19 cellular contexts compared by ENCODE assay signal in genomic region chr1:196910208-196910607, GRCh38. TPM values are rescaled to one million over a fixed set of nuclear protein-coding genes. Genes with fewer than 3 reads are reported as not detected.
DNase-seq lines count a peak whose midpoint lies in the region; FAIRE-seq and TF ChIP-seq lines count a peak whose summit lies in the region.
"Had no signal": no experiment of that assay in that cellular context is flagged by ENCODE, and none has a peak within 500 bp of the region (broad histone marks: within the 10 kb centered on the region; RNA-seq: fewer than 3 reads in every experiment).

No MANE protein-coding gene starts in this region.

- H3K9me3 ChIP-seq in A673 (ENCODE audit: low read depth, low read length, poor library complexity, severe bottlenecking), result no peaks in the 10 kb centered on the region
- H3K9me3 ChIP-seq in kidney (ENCODE audit: control insufficient read depth in 1 of 2, low read length in 2 of 2), result no peaks in the 10 kb centered on the region
- H3K9me3 ChIP-seq: BLaER1 treated with 17β-estradiol and CSF1 and Interleukin-3, amounts not matched to agents 10 nM and 100 nM; upper lobe of right lung had no signal

- CTCF ChIA-PET in A673 (lab: Charles Lee), result no interaction called here
- CTCF ChIA-PET in RWPE1 (lab: Yijun Ruan, JAX), result no interaction called here

- POLR2A ChIA-PET in A673 (lab: Charles Lee; ENCODE audit: low non-redundant PET) (no interaction called here), RWPE1 (lab: Yijun Ruan, JAX; ENCODE audit: low non-redundant PET) (no interaction called here)

- BruUV-seq in A673 (replicated peaks; lab: Mats Ljungman, UMichigan), result no TSS peak

- peak; percentile 21 for DNase-seq in A673 (ENCODE audit: low spot score)
- DNase-seq in EL, result peak; percentile 9
- DNase-seq in OCI-M1 (lab: John Stamatoyannopoulos, UW), result peak; percentile 11
- DNase-seq in fibroblast of pulmonary artery (ENCODE audit: low read depth), result peak; percentile 13
- DNase-seq in RWPE1 (ENCODE audit: low spot score), result no peak
- DNase-seq in NCI-H2081 (lab: John Stamatoyannopoulos, UW), result no peak
- DNase-seq in NCI-H2107 (lab: John Stamatoyannopoulos, UW), result no peak
- no peak for DNase-seq in kidney
- DNase-seq: erythroblast; GF-D8; hippocampal formation; NCI-H226; stimulated activated CD4-positive, alpha-beta T cell treated with anti-CD3 and anti-CD28 coated beads, Interleukin-2, amount 100 ng/mL, for 24 hours; upper lobe of right lung had no signal

- TF ChIP-seq CTCF in A673 (conservative IDR thresholded peaks at IDR 0.05; ENCODE audit: low read depth, low read length) (0 out of 2 replicates have a peak, but pooled peaks have one; percentile 16), fibroblast of pulmonary artery (IDR thresholded peaks at IDR 0.05; ENCODE audit: low read length, missing control alignments) (peak; percentile 8), RWPE1 (conservative IDR thresholded peaks at IDR 0.05; ENCODE audit: low read depth) (no peak), kidney (IDR thresholded peaks at IDR 0.05; ENCODE audit: borderline replicate concordance, extremely low read depth, insufficient read depth) (no peak)

- no peak overlapping the region for H3K4me3 ChIP-seq in A673 (ENCODE audit: low read depth, low read length, poor library complexity, severe bottlenecking)
- no peak overlapping the region for H3K4me3 ChIP-seq in fibroblast of pulmonary artery (replicated peaks; ENCODE audit: low read depth, low read length)
- no peak overlapping the region for H3K4me3 ChIP-seq in kidney (ENCODE audit: low read length in 2 of 2)
- H3K4me3 ChIP-seq: BLaER1 treated with 17β-estradiol and CSF1 and Interleukin-3, amounts not matched to agents 10 nM and 100 nM; upper lobe of right lung had no signal

- H3K27me3 ChIP-seq in A673 (replicated peaks; ENCODE audit: insufficient read depth, low read depth, low read length, poor library complexity), result no peaks in the 10 kb centered on the region
- H3K27me3 ChIP-seq: BLaER1 treated with 17β-estradiol and CSF1 and Interleukin-3, amounts not matched to agents 10 nM and 100 nM; upper lobe of right lung had no signal

- intact Hi-C loops in A673 (cut with micrococcal nuclease; ENCODE audit: unreplicated experiment), result no loop called here
- intact Hi-C loops in kidney (cut with DNase I), result no loop called here

- no peaks in the 10 kb centered on the region for H3K36me3 ChIP-seq in A673 (ENCODE audit: insufficient read depth, low read length, poor library complexity, severe bottlenecking)
- no peaks in the 10 kb centered on the region for H3K36me3 ChIP-seq in kidney (ENCODE audit: control insufficient read depth in 1 of 2, insufficient read depth in 2 of 2, low read length in 2 of 2)
- H3K36me3 ChIP-seq: BLaER1 treated with 17β-estradiol and CSF1 and Interleukin-3, amounts not matched to agents 10 nM and 100 nM; upper lobe of right lung had no signal

- H3K27ac ChIP-seq in A673 (ENCODE audit: low read depth, low read length, poor library complexity, severe bottlenecking) (no peak overlapping the region), RWPE1 (no peak overlapping the region), kidney (ENCODE audit: low read depth in 2 of 2, low read length in 2 of 2) (no peak overlapping the region)
- H3K27ac ChIP-seq: BLaER1 treated with 17β-estradiol and CSF1 and Interleukin-3, amounts not matched to agents 10 nM and 100 nM; upper lobe of right lung had no signal

- no peaks in the 10 kb centered on the region for H3K4me1 ChIP-seq in A673 (ENCODE audit: insufficient read depth, low read length, poor library complexity, severe bottlenecking)
- no peaks in the 10 kb centered on the region for H3K4me1 ChIP-seq in kidney (ENCODE audit: control insufficient read depth in 1 of 2, insufficient read depth in 1 of 2, low read depth in 1 of 2, low read length in 2 of 2)
- H3K4me1 ChIP-seq: BLaER1 treated with 17β-estradiol and CSF1 and Interleukin-3, amounts not matched to agents 10 nM and 100 nM; upper lobe of right lung had no signal

- no peak overlapping the region for H3K9ac ChIP-seq in kidney (ENCODE audit: low read length in 2 of 2)
- H3K9ac ChIP-seq: BLaER1 treated with 17β-estradiol and CSF1 and Interleukin-3, amounts not matched to agents 10 nM and 100 nM had no signal

- FAIRE-seq in kidney (lab: Jason Lieb, UNC), result no peak

RNA-seq across cellular contexts. Expression of gene CFHR4, which starts 22.4 kb away (rescaled TPM):
- not detected in 2 replicates for total RNA-seq in A673 (2021)
- 0.35 TPM for total RNA-seq in kidney
- polyA plus RNA-seq in kidney (ENCODE audit: insufficient read depth, low read depth, low replicate concordance), result not detected
- total RNA-seq: lower leg skin; natural killer cell treated with Interleukin-12 subunit alpha and Interleukin-12 subunit beta and Interleukin-15 and Interleukin-18, amount 100 ng/mL, for 72 hours; T-helper 1 cell treated with Interleukin-12 subunit alpha and Interleukin-12 subunit beta and Interleukin-4 antibody, amounts not matched to agents 30 ng/mL and 1 ng/mL, for 36 hours; upper lobe of right lung had no signal
- polyA plus RNA-seq: adipose tissue had no signal

RNA-seq across cellular contexts. Expression of gene CFHR2, which starts 33.3 kb away (rescaled TPM):
- total RNA-seq in A673 (2021) (not detected in 2 replicates), kidney (not detected)
- not detected for polyA plus RNA-seq in kidney (ENCODE audit: insufficient read depth, low read depth, low replicate concordance)
- total RNA-seq: lower leg skin; natural killer cell treated with Interleukin-12 subunit alpha and Interleukin-12 subunit beta and Interleukin-15 and Interleukin-18, amount 100 ng/mL, for 72 hours; T-helper 1 cell treated with Interleukin-12 subunit alpha and Interleukin-12 subunit beta and Interleukin-4 antibody, amounts not matched to agents 30 ng/mL and 1 ng/mL, for 36 hours; upper lobe of right lung had no signal
- polyA plus RNA-seq: adipose tissue had no signal

Comparison
In these comparisons a context has a peak if more than half of its experiments do, and no peak if none do; other contexts are left out.
1. DNase-seq: peak in A673 (single experiment), EL (single experiment), OCI-M1 (single experiment) and fibroblast of pulmonary artery (single experiment); none in RWPE1 (single experiment), NCI-H2081 (0 of 2), NCI-H2107 (single experiment) and kidney (single experiment).
2. CTCF ChIP-seq: peak in A673 (single experiment) and fibroblast of pulmonary artery (single experiment); none in RWPE1 (single experiment) and kidney (single experiment).